Comparison of ENCODE assay signal across 1 cellular context in genomic region chr2:189762551-189763298, GRCh38.
TF ChIP-seq lines count a peak whose summit lies in the region.

TSS of gene OSGEPL1 (minus strand) at chr2:189762792. CDS start at chr2:189761640, 1,152 bp downstream.

TF ChIP-seq in HepG2, 621 proteins besides CTCF, POLR2A, EP300 and RAD21 (continued from another document and continues in another):
- TF ChIP-seq, protein P1, sequence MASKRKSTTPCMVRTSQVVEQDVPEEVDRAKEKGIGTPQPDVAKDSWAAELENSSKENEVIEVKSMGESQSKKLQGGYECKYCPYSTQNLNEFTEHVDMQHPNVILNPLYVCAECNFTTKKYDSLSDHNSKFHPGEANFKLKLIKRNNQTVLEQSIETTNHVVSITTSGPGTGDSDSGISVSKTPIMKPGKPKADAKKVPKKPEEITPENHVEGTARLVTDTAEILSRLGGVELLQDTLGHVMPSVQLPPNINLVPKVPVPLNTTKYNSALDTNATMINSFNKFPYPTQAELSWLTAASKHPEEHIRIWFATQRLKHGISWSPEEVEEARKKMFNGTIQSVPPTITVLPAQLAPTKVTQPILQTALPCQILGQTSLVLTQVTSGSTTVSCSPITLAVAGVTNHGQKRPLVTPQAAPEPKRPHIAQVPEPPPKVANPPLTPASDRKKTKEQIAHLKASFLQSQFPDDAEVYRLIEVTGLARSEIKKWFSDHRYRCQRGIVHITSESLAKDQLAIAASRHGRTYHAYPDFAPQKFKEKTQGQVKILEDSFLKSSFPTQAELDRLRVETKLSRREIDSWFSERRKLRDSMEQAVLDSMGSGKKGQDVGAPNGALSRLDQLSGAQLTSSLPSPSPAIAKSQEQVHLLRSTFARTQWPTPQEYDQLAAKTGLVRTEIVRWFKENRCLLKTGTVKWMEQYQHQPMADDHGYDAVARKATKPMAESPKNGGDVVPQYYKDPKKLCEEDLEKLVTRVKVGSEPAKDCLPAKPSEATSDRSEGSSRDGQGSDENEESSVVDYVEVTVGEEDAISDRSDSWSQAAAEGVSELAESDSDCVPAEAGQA (IDR thresholded peaks at IDR 0.05; ENCODE audit: low read depth) = peak; percentile 87; the same call in 1 of the 2 replicates
- TF ChIP-seq, protein P1 (CRISPR knock-in tag; IDR thresholded peaks at IDR 0.05; ENCODE audit: borderline replicate concordance) = no peak
- TF ChIP-seq GPBP1L1 (CRISPR knock-in tag; IDR thresholded peaks at IDR 0.05) = no peak
- peak; percentile 63 for TF ChIP-seq JARID2 (CRISPR knock-in tag; IDR thresholded peaks at IDR 0.05; ENCODE audit: insufficient replicate concordance)
- peak; percentile 99 for TF ChIP-seq KDM2A (CRISPR knock-in tag; IDR thresholded peaks at IDR 0.05; ENCODE audit: borderline replicate concordance, low read depth)
- no peak for TF ChIP-seq RNF219 (CRISPR knock-in tag; IDR thresholded peaks at IDR 0.05)
- TF ChIP-seq ETV6 (CRISPR knock-in tag; conservative IDR thresholded peaks at IDR 0.05) = no peak
- TF ChIP-seq RFX3 (CRISPR knock-in tag; IDR thresholded peaks at IDR 0.05) = no peak
- TF ChIP-seq PRPF4 (IDR thresholded peaks at IDR 0.05; ENCODE audit: low read depth, low read length, poor library complexity, severe bottlenecking) = no peak
- no peak for TF ChIP-seq ZNF468 (CRISPR knock-in tag; IDR thresholded peaks at IDR 0.05)
- TF ChIP-seq MED13 (CRISPR knock-in tag; IDR thresholded peaks at IDR 0.05) = no peak
- TF ChIP-seq ZNF160 (CRISPR knock-in tag; IDR thresholded peaks at IDR 0.05) = peak; percentile 34; the same call in 1 of the 2 replicates
- TF ChIP-seq, protein P2, sequence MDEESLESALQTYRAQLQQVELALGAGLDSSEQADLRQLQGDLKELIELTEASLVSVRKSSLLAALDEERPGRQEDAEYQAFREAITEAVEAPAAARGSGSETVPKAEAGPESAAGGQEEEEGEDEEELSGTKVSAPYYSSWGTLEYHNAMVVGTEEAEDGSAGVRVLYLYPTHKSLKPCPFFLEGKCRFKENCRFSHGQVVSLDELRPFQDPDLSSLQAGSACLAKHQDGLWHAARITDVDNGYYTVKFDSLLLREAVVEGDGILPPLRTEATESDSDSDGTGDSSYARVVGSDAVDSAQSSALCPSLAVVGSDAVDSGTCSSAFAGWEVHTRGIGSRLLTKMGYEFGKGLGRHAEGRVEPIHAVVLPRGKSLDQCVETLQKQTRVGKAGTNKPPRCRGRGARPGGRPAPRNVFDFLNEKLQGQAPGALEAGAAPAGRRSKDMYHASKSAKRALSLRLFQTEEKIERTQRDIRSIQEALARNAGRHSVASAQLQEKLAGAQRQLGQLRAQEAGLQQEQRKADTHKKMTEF (CRISPR knock-in tag; IDR thresholded peaks at IDR 0.05) = peak; percentile 92
- peak; percentile 97 for TF ChIP-seq BORCS8-MEF2B (CRISPR knock-in tag; IDR thresholded peaks at IDR 0.05)
- no peak; the same call in 1 of the 2 replicates for TF ChIP-seq PAWR (CRISPR knock-in tag; IDR thresholded peaks at IDR 0.05; ENCODE audit: borderline replicate concordance)
- peak; percentile 94 for TF ChIP-seq CREB1 (IDR thresholded peaks at IDR 0.05)
- peak; percentile 99 for TF ChIP-seq CREB1 (CRISPR knock-in tag; IDR thresholded peaks at IDR 0.05)
- TF ChIP-seq NR2F1 (CRISPR knock-in tag; IDR thresholded peaks at IDR 0.05) = peak; percentile 19 to 23; a peak in 1 of 4 replicates
- 0 out of 2 replicates have a peak, but pooled peaks have one; percentile 34 for TF ChIP-seq HNRNPL (IDR thresholded peaks at IDR 0.05; ENCODE audit: low read depth, low read length)
- peak; percentile 93 for TF ChIP-seq GZF1 (CRISPR knock-in tag; IDR thresholded peaks at IDR 0.05)
- TF ChIP-seq ADNP (CRISPR knock-in tag; IDR thresholded peaks at IDR 0.05) = peak; percentile 70; the same call in 1 of the 2 replicates
- TF ChIP-seq, protein P3, sequence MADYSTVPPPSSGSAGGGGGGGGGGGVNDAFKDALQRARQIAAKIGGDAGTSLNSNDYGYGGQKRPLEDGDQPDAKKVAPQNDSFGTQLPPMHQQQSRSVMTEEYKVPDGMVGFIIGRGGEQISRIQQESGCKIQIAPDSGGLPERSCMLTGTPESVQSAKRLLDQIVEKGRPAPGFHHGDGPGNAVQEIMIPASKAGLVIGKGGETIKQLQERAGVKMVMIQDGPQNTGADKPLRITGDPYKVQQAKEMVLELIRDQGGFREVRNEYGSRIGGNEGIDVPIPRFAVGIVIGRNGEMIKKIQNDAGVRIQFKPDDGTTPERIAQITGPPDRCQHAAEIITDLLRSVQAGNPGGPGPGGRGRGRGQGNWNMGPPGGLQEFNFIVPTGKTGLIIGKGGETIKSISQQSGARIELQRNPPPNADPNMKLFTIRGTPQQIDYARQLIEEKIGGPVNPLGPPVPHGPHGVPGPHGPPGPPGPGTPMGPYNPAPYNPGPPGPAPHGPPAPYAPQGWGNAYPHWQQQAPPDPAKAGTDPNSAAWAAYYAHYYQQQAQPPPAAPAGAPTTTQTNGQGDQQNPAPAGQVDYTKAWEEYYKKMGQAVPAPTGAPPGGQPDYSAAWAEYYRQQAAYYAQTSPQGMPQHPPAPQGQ (CRISPR knock-in tag; IDR thresholded peaks at IDR 0.05; ENCODE audit: borderline replicate concordance) = no peak
- TF ChIP-seq, protein P4, sequence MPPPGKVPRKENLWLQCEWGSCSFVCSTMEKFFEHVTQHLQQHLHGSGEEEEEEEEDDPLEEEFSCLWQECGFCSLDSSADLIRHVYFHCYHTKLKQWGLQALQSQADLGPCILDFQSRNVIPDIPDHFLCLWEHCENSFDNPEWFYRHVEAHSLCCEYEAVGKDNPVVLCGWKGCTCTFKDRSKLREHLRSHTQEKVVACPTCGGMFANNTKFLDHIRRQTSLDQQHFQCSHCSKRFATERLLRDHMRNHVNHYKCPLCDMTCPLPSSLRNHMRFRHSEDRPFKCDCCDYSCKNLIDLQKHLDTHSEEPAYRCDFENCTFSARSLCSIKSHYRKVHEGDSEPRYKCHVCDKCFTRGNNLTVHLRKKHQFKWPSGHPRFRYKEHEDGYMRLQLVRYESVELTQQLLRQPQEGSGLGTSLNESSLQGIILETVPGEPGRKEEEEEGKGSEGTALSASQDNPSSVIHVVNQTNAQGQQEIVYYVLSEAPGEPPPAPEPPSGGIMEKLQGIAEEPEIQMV (CRISPR knock-in tag; IDR thresholded peaks at IDR 0.05; ENCODE audit: low read depth) = peak; percentile 66; the same call in 1 of the 2 replicates
- peak; percentile 62; the same call in 1 of the 2 replicates for TF ChIP-seq ZNF792 (CRISPR knock-in tag; IDR thresholded peaks at IDR 0.05)
- no peak for TF ChIP-seq ZNF558 (CRISPR knock-in tag; IDR thresholded peaks at IDR 0.05; ENCODE audit: borderline replicate concordance)
- peak; percentile 76 for TF ChIP-seq THRA (CRISPR knock-in tag; IDR thresholded peaks at IDR 0.05; ENCODE audit: borderline replicate concordance)
- no peak for TF ChIP-seq FOSL1 (CRISPR knock-in tag; IDR thresholded peaks at IDR 0.05; ENCODE audit: borderline replicate concordance)
- TF ChIP-seq ZNF460 (CRISPR knock-in tag; IDR thresholded peaks at IDR 0.05; ENCODE audit: borderline replicate concordance) = no peak
- TF ChIP-seq YEATS4 (CRISPR knock-in tag; IDR thresholded peaks at IDR 0.05; ENCODE audit: borderline replicate concordance) = peak; percentile 82
- TF ChIP-seq, protein P5, sequence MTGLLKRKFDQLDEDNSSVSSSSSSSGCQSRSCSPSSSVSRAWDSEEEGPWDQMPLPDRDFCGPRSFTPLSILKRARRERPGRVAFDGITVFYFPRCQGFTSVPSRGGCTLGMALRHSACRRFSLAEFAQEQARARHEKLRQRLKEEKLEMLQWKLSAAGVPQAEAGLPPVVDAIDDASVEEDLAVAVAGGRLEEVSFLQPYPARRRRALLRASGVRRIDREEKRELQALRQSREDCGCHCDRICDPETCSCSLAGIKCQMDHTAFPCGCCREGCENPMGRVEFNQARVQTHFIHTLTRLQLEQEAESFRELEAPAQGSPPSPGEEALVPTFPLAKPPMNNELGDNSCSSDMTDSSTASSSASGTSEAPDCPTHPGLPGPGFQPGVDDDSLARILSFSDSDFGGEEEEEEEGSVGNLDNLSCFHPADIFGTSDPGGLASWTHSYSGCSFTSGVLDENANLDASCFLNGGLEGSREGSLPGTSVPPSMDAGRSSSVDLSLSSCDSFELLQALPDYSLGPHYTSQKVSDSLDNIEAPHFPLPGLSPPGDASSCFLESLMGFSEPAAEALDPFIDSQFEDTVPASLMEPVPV (CRISPR knock-in tag; IDR thresholded peaks at IDR 0.05) = peak; percentile 88
- peak; percentile 92 for TF ChIP-seq MEF2D (CRISPR knock-in tag; IDR thresholded peaks at IDR 0.05)
- TF ChIP-seq NAIF1 (CRISPR knock-in tag; IDR thresholded peaks at IDR 0.05; ENCODE audit: borderline replicate concordance) = peak; percentile 85; the same call in 1 of the 2 replicates
- TF ChIP-seq SRSF1 (optimal IDR thresholded peaks at IDR 0.05; ENCODE audit: low read depth, low read length) = peak; percentile 35
- TF ChIP-seq, protein P6, sequence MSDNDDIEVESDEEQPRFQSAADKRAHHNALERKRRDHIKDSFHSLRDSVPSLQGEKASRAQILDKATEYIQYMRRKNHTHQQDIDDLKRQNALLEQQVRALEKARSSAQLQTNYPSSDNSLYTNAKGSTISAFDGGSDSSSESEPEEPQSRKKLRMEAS (IDR thresholded peaks at IDR 0.05) = peak; percentile 94
- TF ChIP-seq ZSCAN25 (CRISPR knock-in tag; IDR thresholded peaks at IDR 0.05) = peak; percentile 94
- TF ChIP-seq PHF8 (CRISPR knock-in tag; IDR thresholded peaks at IDR 0.05) = peak; percentile 95
- TF ChIP-seq CHCHD3 (CRISPR knock-in tag; IDR thresholded peaks at IDR 0.05) = 0 out of 2 replicates have a peak, but pooled peaks have one; percentile 66
- TF ChIP-seq DMAP1 (CRISPR knock-in tag; IDR thresholded peaks at IDR 0.05) = peak; percentile 90; the same call in 1 of the 2 replicates
- TF ChIP-seq TCF12 (IDR thresholded peaks at IDR 0.05) = no peak
- 0 out of 2 replicates have a peak, but pooled peaks have one; percentile 46 for TF ChIP-seq TCF12 (CRISPR knock-in tag; IDR thresholded peaks at IDR 0.05)
- TF ChIP-seq HNF4A (CRISPR knock-in tag; IDR thresholded peaks at IDR 0.05) = no peak; the same call in 1 of the 2 replicates
- TF ChIP-seq AGO1 (IDR thresholded peaks at IDR 0.05; ENCODE audit: low read depth, low read length, poor library complexity, severe bottlenecking) = no peak
